ENCODE assay signal across 20 cellular contexts in the genomic region with DNA sequence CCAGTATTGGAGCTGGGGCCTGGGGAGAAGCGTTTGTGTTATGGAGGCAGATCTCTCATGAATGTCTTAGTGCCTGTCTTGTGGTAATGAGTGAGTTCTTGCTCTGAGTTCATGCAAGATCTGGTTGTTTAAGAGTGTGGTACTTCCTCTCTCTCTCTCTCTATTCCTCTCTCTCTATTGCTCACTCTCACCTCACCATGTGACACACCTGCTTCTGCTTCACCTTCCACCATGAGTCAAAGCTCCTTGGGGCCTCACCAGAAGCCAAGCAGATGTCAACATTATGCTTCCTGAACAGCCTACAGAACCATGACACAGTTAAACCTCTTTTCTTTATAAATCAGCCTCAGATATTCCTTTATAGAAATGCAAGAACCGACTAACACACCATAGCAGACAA.
"Had no signal": no experiment of that assay in that cellular context is flagged by ENCODE, and none has a peak within 500 bp of the region (broad histone marks: within the 10 kb centered on the region; RNA-seq: fewer than 3 reads in every experiment).

No MANE protein-coding gene starts in this region.

- H3K27ac ChIP-seq: HL-60, RWPE1 had no signal

- ATAC-seq: Panc1, PC-3 had no signal

- DNase-seq: KBM-7, NCI-H1092, NCI-H1105 treated with DMSO at 0.1 percent for 48 hours, NCI-H1436, NCI-H187, NCI-H2029, NCI-H2081 treated with DMSO at 0.1 percent for 48 hours, NCI-H2171, NCI-H226, NCI-H446, NCI-H510A, NCI-H524 treated with DMSO at 0.1 percent for 48 hours, NCI-H69, NCI-H774, PC-3, SHP77, SK-N-SH had no signal

- H3K9me3 ChIP-seq: SK-N-SH had no signal
